8 cellular contexts compared by ENCODE assay signal in the genomic region with DNA sequence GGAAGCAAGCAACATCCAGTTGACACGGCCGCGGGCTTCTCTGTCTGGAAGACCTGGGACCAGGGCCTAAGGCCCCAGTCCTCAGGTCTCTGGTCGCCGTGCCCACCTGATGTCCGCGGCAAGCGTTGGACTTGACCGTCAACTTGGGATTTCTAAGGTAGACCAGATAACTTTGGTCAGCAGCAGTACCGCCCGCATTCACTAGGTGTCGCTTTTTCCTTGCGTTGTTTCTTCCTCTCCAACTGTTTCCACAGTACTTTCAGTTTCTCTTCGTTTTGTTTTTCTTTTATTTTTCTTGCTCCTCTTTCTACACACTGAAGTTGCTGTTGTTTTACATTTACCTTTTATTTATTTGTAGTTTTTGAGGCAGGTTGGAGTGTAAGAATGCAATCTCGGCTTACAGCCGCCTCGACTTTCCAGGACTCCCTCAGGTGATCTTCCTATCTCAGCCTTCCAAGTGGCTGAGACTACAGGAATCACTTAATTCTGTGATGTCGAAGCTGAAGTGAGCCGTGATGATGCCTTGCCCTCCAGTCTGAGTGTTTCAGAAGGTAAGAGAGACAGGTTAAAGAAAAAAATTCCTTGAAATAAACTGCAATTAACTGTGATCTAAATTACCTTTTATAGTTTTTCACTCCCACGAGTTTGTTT.
A peak's percentile ranks its signal among the peaks of the same experiment; 100 is the strongest.
DNase-seq lines count a peak whose midpoint lies in the region; ATAC-seq and TF ChIP-seq lines count a peak whose summit lies in the region.
"Not testable (repeated sequence)": the region's sequence is repeated elsewhere in the genome, so short reads cannot be mapped to it uniquely, and the experiment has no call there.

No MANE protein-coding gene starts in this region.

- intact Hi-C loops in activated B cell treated with CpG ODN at 0.5 μM for 24 hours (cut with micrococcal nuclease): not testable (repeated sequence)

- TF ChIP-seq POLR2A in GM18505 (IDR thresholded peaks at IDR 0.05; ENCODE audit: borderline replicate concordance, extremely low read depth, insufficient read depth, insufficient read length): not testable (repeated sequence)

- H3K27me3 ChIP-seq in lung (ENCODE audit: control insufficient read depth, insufficient read depth): not testable (repeated sequence)

- not testable (repeated sequence) for H3K36me3 ChIP-seq in lung (ENCODE audit: control insufficient read depth in 2 of 2, insufficient read depth in 2 of 2, low read length in 2 of 2)

- H3K9me3 ChIP-seq in lung (ENCODE audit: control insufficient read depth in 2 of 2, insufficient read depth in 1 of 2, low read length in 1 of 2): not testable (repeated sequence)

- H3K27me3 Mint-ChIP-seq in activated B cell treated with CpG ODN at 0.5 μM for 24 hours: not testable (repeated sequence)

- peak; percentile 48 for ATAC-seq in GM18505 (IDR thresholded peaks at IDR 0.05; ENCODE audit: unreplicated experiment)
- peak; percentile 45 for ATAC-seq in GM19468 (IDR thresholded peaks at IDR 0.05; ENCODE audit: extremely low read depth, unreplicated experiment)
- peak; percentile 70 for ATAC-seq in HG02759 (IDR thresholded peaks at IDR 0.05; ENCODE audit: unreplicated experiment)
- peak; percentile 67 for ATAC-seq in HG03378 (IDR thresholded peaks at IDR 0.05; ENCODE audit: unreplicated experiment)
- ATAC-seq in activated B cell treated with CpG ODN at 0.5 μM for 24 hours (ENCODE audit: low read depth): peak; percentile 76
- ATAC-seq in esophagus mucosa: peak; percentile 57
- peak; percentile 82 for ATAC-seq in lung (ENCODE audit: insufficient read depth, low FRiP score)
- peak; percentile 56 for ATAC-seq in stimulated activated naive CD8-positive, alpha-beta T cell treated with anti-CD3 and anti-CD28 coated beads, Interleukin-15, Interleukin-2, amounts not matched to agents 100 U/mL and 50 U/mL, for 24 hours

- not testable (repeated sequence) for H3K9me3 Mint-ChIP-seq in activated B cell treated with CpG ODN at 0.5 μM for 24 hours

- CTCF ChIA-PET in activated B cell treated with CpG ODN at 0.5 μM for 24 hours (lab: Charles Lee): not testable (repeated sequence)

- not testable (repeated sequence) for H3K27ac ChIP-seq in lung (ENCODE audit: low read depth in 1 of 2, low read length in 1 of 2)

- not testable (repeated sequence) for H3K36me3 Mint-ChIP-seq in activated B cell treated with CpG ODN at 0.5 μM for 24 hours (ENCODE audit: low read depth)

- H3K4me1 Mint-ChIP-seq in activated B cell treated with CpG ODN at 0.5 μM for 24 hours: not testable (repeated sequence)

- DNase-seq in activated B cell treated with CpG ODN at 0.5 μM for 24 hours; lung (ENCODE audit: low spot score); stimulated activated naive CD8-positive, alpha-beta T cell treated with anti-CD3 and anti-CD28 coated beads, Interleukin-15, Interleukin-2, amounts not matched to agents 100 U/mL and 50 U/mL, for 24 hours: not testable (repeated sequence)

- not testable (repeated sequence) for H3K4me3 Mint-ChIP-seq in activated B cell treated with CpG ODN at 0.5 μM for 24 hours

- H3K4me3 ChIP-seq in lung: not testable (repeated sequence)

- WGBS in lung, 2 donors: no CpG with 5 or more reads among the region's 20 CpGs

- not testable (repeated sequence) for H3K27ac Mint-ChIP-seq in activated B cell treated with CpG ODN at 0.5 μM for 24 hours

- POLR2A ChIA-PET in activated B cell treated with CpG ODN at 0.5 μM for 24 hours (lab: Charles Lee): not testable (repeated sequence)

- H3K4me1 ChIP-seq in lung (ENCODE audit: control insufficient read depth in 2 of 2, insufficient read depth in 2 of 2, low read length in 2 of 2): not testable (repeated sequence)

- TF ChIP-seq CTCF in activated B cell treated with CpG ODN at 0.5 μM for 24 hours (IDR thresholded peaks at IDR 0.05); lung (IDR thresholded peaks at IDR 0.05; ENCODE audit: control extremely low read depth, extremely low read depth): not testable (repeated sequence)
